15 cellular contexts compared by ENCODE assay signal in the genomic region with DNA sequence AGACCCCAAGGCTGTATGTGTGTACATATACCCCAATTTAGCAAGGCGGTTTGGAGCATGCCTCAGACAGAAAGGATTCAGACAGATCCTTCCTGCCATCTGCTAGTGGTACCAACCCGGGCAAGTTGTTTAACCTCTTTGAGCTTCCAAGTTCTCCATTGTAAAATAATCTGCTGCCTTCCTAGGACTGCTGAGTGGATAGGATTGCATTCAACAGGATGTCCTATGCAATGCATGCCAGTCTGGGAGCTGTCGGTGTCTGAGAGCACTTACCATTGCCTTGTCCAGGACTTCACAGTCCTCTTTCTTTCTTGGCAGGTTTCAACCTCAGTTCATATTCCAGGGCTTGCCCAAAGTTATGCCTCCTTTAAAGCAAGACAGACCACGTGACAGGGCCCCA. TPM values are rescaled to one million over a fixed set of nuclear protein-coding genes. Genes with fewer than 3 reads are reported as not detected.
DNase-seq lines count a peak whose midpoint lies in the region; ATAC-seq, FAIRE-seq and TF ChIP-seq lines count a peak whose summit lies in the region.
"Had no signal": no experiment of that assay in that cellular context is flagged by ENCODE, and none has a peak within 500 bp of the region (broad histone marks: within the 10 kb centered on the region; RNA-seq: fewer than 3 reads in every experiment).

No MANE protein-coding gene starts in this region.

- peaks cover 18% of the 10 kb centered on the region for H3K27me3 ChIP-seq in adipocyte (replicated peaks; ENCODE audit: control insufficient read depth, insufficient read depth, low read length)
- H3K27me3 ChIP-seq in psoas muscle (ENCODE audit: insufficient read depth in 3 of 3, low read length in 2 of 3), result no peaks in the 10 kb centered on the region
- H3K27me3 ChIP-seq: BLaER1 had no signal

- peaks cover 36% of the 10 kb centered on the region for H3K4me1 ChIP-seq in adipocyte (ENCODE audit: control insufficient read depth, insufficient read depth, low read length)
- H3K4me1 ChIP-seq in psoas muscle, result peaks cover 63% of the 10 kb centered on the region
- peaks cover 0 to 4% of the 10 kb centered on the region in 2 donors for H3K4me1 ChIP-seq in kidney (ENCODE audit: control insufficient read depth in 1 of 2, insufficient read depth in 1 of 2, low read depth in 1 of 2, low read length in 2 of 2)
- H3K4me1 ChIP-seq: BLaER1 had no signal

- H3K9ac ChIP-seq in adipocyte (ENCODE audit: low read length) (peak overlapping the region; percentile 35), kidney (ENCODE audit: low read length in 2 of 2) (no peak overlapping the region)
- H3K9ac ChIP-seq: BLaER1 had no signal

- no peak for TF ChIP-seq CTCF in psoas muscle (IDR thresholded peaks at IDR 0.05)
- TF ChIP-seq CTCF in kidney (IDR thresholded peaks at IDR 0.05; ENCODE audit: borderline replicate concordance, extremely low read depth, insufficient read depth), result no peak

- H3K27ac ChIP-seq in psoas muscle, result peak overlapping the region; percentile 99
- no peak overlapping the region for H3K27ac ChIP-seq in kidney (ENCODE audit: low read depth in 2 of 2, low read length in 2 of 2)
- H3K27ac ChIP-seq: BLaER1, neutrophil had no signal

- peak; percentile 15 to 29 (median 21) for ATAC-seq in psoas muscle
- ATAC-seq: activated T-helper 17 cell treated with anti-CD3 and anti-CD28 coated beads, Interleukin-2, amount 50 U/mL, for 72 hours had no signal

- H3K9me3 ChIP-seq in adipocyte (ENCODE audit: control insufficient read depth, low read length), result no peaks in the 10 kb centered on the region
- no peaks in the 10 kb centered on the region for H3K9me3 ChIP-seq in psoas muscle
- no peaks in the 10 kb centered on the region for H3K9me3 ChIP-seq in kidney (ENCODE audit: control insufficient read depth in 1 of 2, low read length in 2 of 2)
- H3K9me3 ChIP-seq: BLaER1, neutrophil had no signal

- FAIRE-seq in kidney (lab: Jason Lieb, UNC), result no peak
- FAIRE-seq: islet of Langerhans had no signal

- intact Hi-C loops in psoas muscle (cut with DNase I), result loop anchor here (10.0 kb wide), 3 partner anchors 256 to 816 kb away; no protein-coding TSS in a partner anchor
- intact Hi-C loops in kidney (cut with DNase I), result no loop called here

- H3K36me3 ChIP-seq in adipocyte (ENCODE audit: control insufficient read depth, insufficient read depth, low read length, severe bottlenecking), result no peaks in the 10 kb centered on the region
- no peaks in the 10 kb centered on the region for H3K36me3 ChIP-seq in psoas muscle (ENCODE audit: insufficient read depth in 1 of 2, low read depth in 1 of 2)
- no peaks in the 10 kb centered on the region for H3K36me3 ChIP-seq in kidney (ENCODE audit: control insufficient read depth in 1 of 2, insufficient read depth in 2 of 2, low read length in 2 of 2)
- H3K36me3 ChIP-seq: BLaER1, neutrophil had no signal

- WGBS in psoas muscle, 3 donors, result 19 to 21% (median 21%) methylated on average over 4 of the region's 4 CpGs

- H3K4me3 ChIP-seq in adipocyte (ENCODE audit: low read length) (peak overlapping the region; percentile 79), psoas muscle (peak overlapping the region; percentile 92), kidney (ENCODE audit: low read length in 2 of 2) (no peak overlapping the region)
- H3K4me3 ChIP-seq: BLaER1 had no signal

- DNase-seq in ELR (ENCODE audit: low read depth) (peak; percentile 23), adipocyte (ENCODE audit: low read depth) (no peak), glomerular visceral epithelial cell (ENCODE audit: extremely low spot score) (peak; percentile 25), psoas muscle (no peak), DMS79 (lab: John Stamatoyannopoulos, UW) (no peak), retina (no peak), NOMO-1 treated with dmso at 0.1 percent for 144 hours (lab: John Stamatoyannopoulos, UW; ENCODE audit: unreplicated experiment) (no peak), kidney (no peak)
- DNase-seq: activated CD4-positive, alpha-beta T cell treated with anti-CD3 and anti-CD28 coated beads, Interleukin-2, amount 10 ng/mL, durations not matched to agents 7 days and 5 days; H7; NCI-H146 had no signal

RNA-seq across cellular contexts. Expression of a gene that starts 2.0 kb away (rescaled TPM):
- total RNA-seq in psoas muscle, result 10 to 100 TPM; 22.8 to 30.7 (median 29.5) TPM
- 10 to 100 TPM in 2 of 3 donors, 1 to 10 TPM in 1; 6.1 to 14.0 (median 13.8) TPM for polyA plus RNA-seq in psoas muscle
- 13.8 TPM for total RNA-seq in kidney
- 4.8 TPM for polyA plus RNA-seq in kidney (ENCODE audit: insufficient read depth, low read depth, low replicate concordance)
- total RNA-seq: activated CD4-positive, alpha-beta T cell treated with anti-CD3 and anti-CD28 coated beads, Interleukin-2, amount 10 ng/mL, durations not matched to agents 7 days and 5 days; activated T-helper 17 cell treated with anti-CD3 and anti-CD28 coated beads, Interleukin-2, amount 50 U/mL, for 72 hours had no signal

Comparison
In these comparisons a context has a peak if more than half of its experiments do, and no peak if none do; other contexts are left out.
1. DNase-seq: peak in ELR (single experiment) and glomerular visceral epithelial cell (single experiment); none in adipocyte (single experiment), psoas muscle (0 of 2), DMS79 (single experiment), retina (single experiment), NOMO-1 treated with dmso at 0.1 percent for 144 hours (single experiment) and kidney (single experiment).
2. H3K4me3 ChIP-seq: peak in adipocyte (single experiment) and psoas muscle (single experiment); none in kidney (0 of 2).